ENCODE assay signal across 8 cellular contexts in the genomic region with DNA sequence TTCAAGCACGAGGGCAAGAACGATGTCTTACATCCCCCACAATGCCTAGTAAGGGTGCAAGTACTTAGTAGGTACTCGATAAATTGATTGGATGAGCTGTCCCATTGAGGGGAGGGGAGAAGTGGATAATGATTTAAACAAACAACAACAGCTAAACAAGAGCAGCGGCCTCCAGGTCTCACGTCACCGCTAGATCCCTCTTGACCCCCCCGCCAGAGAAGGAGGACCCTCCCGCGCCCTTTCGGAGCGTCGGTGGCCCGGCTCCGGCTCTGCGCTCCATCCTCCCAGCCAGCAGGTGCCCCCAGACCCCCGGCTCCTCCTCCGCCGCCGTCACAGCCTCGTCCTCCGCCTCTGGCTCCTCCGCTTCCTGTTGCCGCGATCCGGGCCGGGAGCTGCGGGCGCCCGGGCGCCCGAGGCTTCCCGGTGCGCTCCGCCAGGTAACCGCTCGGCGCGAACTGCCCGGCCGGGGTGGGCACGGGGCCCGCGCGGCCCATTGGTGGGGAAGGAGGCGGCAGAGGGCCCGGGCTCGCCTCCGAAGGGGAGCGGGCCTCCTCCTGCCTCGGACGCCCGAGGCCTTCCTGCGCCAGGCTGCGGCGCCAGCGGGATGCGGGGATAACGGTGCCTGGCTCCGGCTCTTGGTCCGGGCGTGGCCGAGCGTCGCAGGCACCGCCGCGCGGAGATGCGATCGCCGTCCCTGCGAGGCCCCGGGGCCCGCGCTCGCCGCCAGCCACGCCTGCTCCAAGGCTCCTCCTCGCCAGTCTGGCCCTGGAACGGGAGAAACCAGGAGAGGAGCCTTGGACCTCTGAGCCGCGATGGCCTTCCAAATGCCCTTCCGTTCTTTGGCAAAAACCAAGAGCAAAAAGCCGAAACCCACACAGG. TPM values are rescaled to one million over a fixed set of nuclear protein-coding genes. Genes with fewer than 3 reads are reported as not detected.
A peak's percentile ranks its signal among the peaks of the same experiment; 100 is the strongest.
DNase-seq lines count a peak whose midpoint lies in the region; ATAC-seq and TF ChIP-seq lines count a peak whose summit lies in the region.

A gene (plus strand): TSS at position 368 of the 879 bp plus-strand sequence. CDS start 2,143 bp downstream, outside the sequence.

- 1 to 7% methylated on average over 25 to 51 of the region's 84 CpGs for WGBS in lower leg skin, 2 donors

- DNase-seq in AG08395 (ENCODE audit: low spot score) = peak; percentile 66
- peak; percentile 89 for DNase-seq in NCI-H146 (lab: John Stamatoyannopoulos, UW)
- DNase-seq in ecto neural progenitor cell (ENCODE audit: low spot score) = peak; percentile 90
- peak in 1 of 2 donors; percentile 91 for DNase-seq in lower leg skin (ENCODE audit: low spot score in 2 of 2)
- peak; percentile 13 for DNase-seq in stimulated activated CD8-positive, alpha-beta memory T cell treated with anti-CD3 and anti-CD28 coated beads, Interleukin-7, amount 100 ng/mL, for 24 hours (ENCODE audit: low read depth)
- no peak for DNase-seq in GOT3 (lab: John Stamatoyannopoulos, UW)

- peak within 1 kb of the TSS; percentile 78 for H3K4me3 ChIP-seq in lower leg skin (ENCODE audit: low read depth, poor library complexity, severe bottlenecking)

- TF ChIP-seq POLR2A in GM19099 (IDR thresholded peaks at IDR 0.05; ENCODE audit: extremely low read depth, insufficient read length, low read depth) (peak; percentile 25), lower leg skin (IDR thresholded peaks at IDR 0.05) (no peak)

- intact Hi-C loops in lower leg skin (cut with DNase I; ENCODE audit: low total_unique reads) = no loop called here

- TF ChIP-seq CTCF in lower leg skin (IDR thresholded peaks at IDR 0.05) = no peak

- peak; percentile 53 to 72 for ATAC-seq in activated CD4-positive, CD25-positive, alpha-beta regulatory T cell treated with anti-CD3 and anti-CD28 coated beads, Interleukin-2, amount 50 U/mL, for 24 hours

RNA-seq across cellular contexts. Expression of the gene that starts here (rescaled TPM):
- total RNA-seq in lower leg skin = 1 to 10 TPM in 3 of 4 donors, under 1 TPM in 1; 0.72 to 1.7 (median 1.5) TPM
